Comparison of ENCODE assay signal across 9 cellular contexts in genomic region chr17:75652934-75653549, GRCh38. TPM values are rescaled to one million over a fixed set of nuclear protein-coding genes. Genes with fewer than 3 reads are reported as not detected.
A peak's percentile ranks its signal among the peaks of the same experiment; 100 is the strongest.
DNase-seq lines count a peak whose midpoint lies in the region; ATAC-seq and TF ChIP-seq lines count a peak whose summit lies in the region.
"Had no signal": no experiment of that assay in that cellular context is flagged by ENCODE, and none has a peak within 500 bp of the region (broad histone marks: within the 10 kb centered on the region; RNA-seq: fewer than 3 reads in every experiment).

No MANE protein-coding gene starts in this region.

- no peaks in the 10 kb centered on the region for H3K9me3 Mint-ChIP-seq in CD4-positive, CD25-positive, alpha-beta regulatory T cell
- H3K9me3 Mint-ChIP-seq in mesothelial cell of epicardium: no peaks in the 10 kb centered on the region
- H3K9me3 Mint-ChIP-seq: T-helper 1 cell treated with Interleukin-12 subunit alpha and Interleukin-12 subunit beta and Interleukin-4 antibody, amounts not matched to agents 30 μg/mL and 1 μg/mL, for 36 hours had no signal

- peaks cover 25% of the 10 kb centered on the region for H3K36me3 ChIP-seq in CD4-positive, CD25-positive, alpha-beta regulatory T cell (ENCODE audit: control insufficient read depth, insufficient read depth, low read length)
- H3K36me3 ChIP-seq in Peyer's patch: peaks cover 0 to 56% (median 0%) of the 10 kb centered on the region in 3 donors

- no peak for TF ChIP-seq POLR2A in Peyer's patch (IDR thresholded peaks at IDR 0.05)

- peak in 1 of 3 donors; percentile 29 for DNase-seq in CD4-positive, CD25-positive, alpha-beta regulatory T cell
- DNase-seq in GM13976 (ENCODE audit: low spot score): peak; percentile 65
- DNase-seq in Peyer's patch: no peak
- peak; percentile 63 for DNase-seq in dermis blood vessel endothelial cell
- no peak for DNase-seq in mesothelial cell of epicardium (ENCODE audit: low spot score in 2 of 2, unreplicated experiment in 2 of 2)
- no peak for DNase-seq in NCI-H2107 treated with DMSO at 0.1 percent for 48 hours (lab: John Stamatoyannopoulos, UW; ENCODE audit: unreplicated experiment)

- no peak overlapping the region for H3K4me3 Mint-ChIP-seq in CD4-positive, CD25-positive, alpha-beta regulatory T cell
- H3K4me3 Mint-ChIP-seq in mesothelial cell of epicardium: no peak overlapping the region
- H3K4me3 Mint-ChIP-seq: T-helper 1 cell treated with Interleukin-12 subunit alpha and Interleukin-12 subunit beta and Interleukin-4 antibody, amounts not matched to agents 30 μg/mL and 1 μg/mL, for 36 hours had no signal

- H3K27me3 ChIP-seq in CD4-positive, CD25-positive, alpha-beta regulatory T cell (ENCODE audit: control insufficient read depth, insufficient read depth, low read length): no peaks in the 10 kb centered on the region
- H3K27me3 ChIP-seq in Peyer's patch: no peaks in the 10 kb centered on the region

- H3K4me1 Mint-ChIP-seq in CD4-positive, CD25-positive, alpha-beta regulatory T cell: peaks cover 0 to 6% (median 3%) of the 10 kb centered on the region in 4 donors
- peaks cover 2% of the 10 kb centered on the region for H3K4me1 Mint-ChIP-seq in mesothelial cell of epicardium

- H3K9me3 ChIP-seq in CD4-positive, CD25-positive, alpha-beta regulatory T cell (ENCODE audit: control insufficient read depth in 2 of 2, low read length in 2 of 2): no peaks in the 10 kb centered on the region
- no peaks in the 10 kb centered on the region for H3K9me3 ChIP-seq in Peyer's patch

- H3K36me3 Mint-ChIP-seq in CD4-positive, CD25-positive, alpha-beta regulatory T cell: peaks cover 23% of the 10 kb centered on the region
- peaks cover 29% of the 10 kb centered on the region for H3K36me3 Mint-ChIP-seq in mesothelial cell of epicardium

- H3K27me3 Mint-ChIP-seq in CD4-positive, CD25-positive, alpha-beta regulatory T cell: no peaks in the 10 kb centered on the region
- no peaks in the 10 kb centered on the region for H3K27me3 Mint-ChIP-seq in mesothelial cell of epicardium (ENCODE audit: low read depth)

- no peaks in the 10 kb centered on the region for H3K4me1 ChIP-seq in CD4-positive, CD25-positive, alpha-beta regulatory T cell (ENCODE audit: control insufficient read depth, insufficient read depth, low read length, poor library complexity, severe bottlenecking)
- H3K4me1 ChIP-seq in Peyer's patch: no peaks in the 10 kb centered on the region

- H3K27ac ChIP-seq in CD4-positive, CD25-positive, alpha-beta regulatory T cell (ENCODE audit: insufficient read depth, low read length, poor library complexity, severe bottlenecking): no peak overlapping the region
- H3K27ac ChIP-seq in Peyer's patch: no peak overlapping the region

- in situ Hi-C loops in GM13976 (cut with MboI; ENCODE audit: low sequenced_read_pairs, unreplicated experiment): no loop called here

- ATAC-seq in CD4-positive, CD25-positive, alpha-beta regulatory T cell (ENCODE audit: low read depth in 2 of 2): peak; percentile 58
- ATAC-seq in GM21515 (IDR thresholded peaks at IDR 0.05; ENCODE audit: unreplicated experiment): no peak
- ATAC-seq in GM18517 (IDR thresholded peaks at IDR 0.05; ENCODE audit: unreplicated experiment): no peak

- no peak overlapping the region for H3K4me3 ChIP-seq in CD4-positive, CD25-positive, alpha-beta regulatory T cell (ENCODE audit: low read depth, low read length)
- H3K4me3 ChIP-seq in Peyer's patch: no peak overlapping the region

- TF ChIP-seq CTCF in GM13976 (IDR thresholded peaks at IDR 0.05; ENCODE audit: borderline replicate concordance, control extremely low read depth, extremely low read depth, insufficient read depth, missing control alignments) (peak; percentile 57), Peyer's patch (IDR thresholded peaks at IDR 0.05) (peak; percentile 29 to 51 (median 46)), mesothelial cell of epicardium (IDR thresholded peaks at IDR 0.05; ENCODE audit: unreplicated experiment) (peak; percentile 64)

- peak overlapping the region in 1 of 3 donors; percentile 61 for H3K27ac Mint-ChIP-seq in CD4-positive, CD25-positive, alpha-beta regulatory T cell
- H3K27ac Mint-ChIP-seq in mesothelial cell of epicardium: peak overlapping the region; percentile 79
- H3K27ac Mint-ChIP-seq: T-helper 1 cell treated with Interleukin-12 subunit alpha and Interleukin-12 subunit beta and Interleukin-4 antibody, amounts not matched to agents 30 μg/mL and 1 μg/mL, for 36 hours had no signal

RNA-seq across cellular contexts. Expression of gene RECQL5, which starts 13.9 kb away (rescaled TPM):
- 25.5 TPM for total RNA-seq in CD4-positive, CD25-positive, alpha-beta regulatory T cell
- 10 to 100 TPM in 2 of 4 donors, 1 to 10 TPM in 2; 8.7 to 16.4 (median 11.4) TPM for polyA plus RNA-seq in CD4-positive, CD25-positive, alpha-beta regulatory T cell
- total RNA-seq in Peyer's patch (10 to 100 TPM; 26.3 to 85.0 (median 44.1) TPM), dermis blood vessel endothelial cell (14.6 and 16.2 TPM in 2 replicates), mesothelial cell of epicardium (56.9 to 63.3 TPM (median 62.6 TPM) in 3 replicates)

RNA-seq across cellular contexts. Expression of gene SAP30BP, which starts 14.1 kb away (rescaled TPM):
- total RNA-seq in CD4-positive, CD25-positive, alpha-beta regulatory T cell: 253 TPM
- polyA plus RNA-seq in CD4-positive, CD25-positive, alpha-beta regulatory T cell: 100 to 1,000 TPM in 1 of 4 donors, 10 to 100 TPM in 3; 79.3 to 114 (median 81.5) TPM
- total RNA-seq in Peyer's patch: 100 to 1,000 TPM in 2 of 4 donors, 10 to 100 TPM in 2; 65.3 to 117 (median 101) TPM
- 68.2 and 84.7 TPM in 2 replicates for total RNA-seq in dermis blood vessel endothelial cell
- total RNA-seq in mesothelial cell of epicardium: 96.0 to 109 TPM (median 106 TPM) in 3 replicates

RNA-seq across cellular contexts. Expression of gene SMIM5, which starts 19.8 kb away (rescaled TPM):
- 1.6 TPM for total RNA-seq in CD4-positive, CD25-positive, alpha-beta regulatory T cell
- polyA plus RNA-seq in CD4-positive, CD25-positive, alpha-beta regulatory T cell: under 1 TPM in 2 of 4 donors, not detected in 2; 0.07 to 0.10 TPM
- total RNA-seq in Peyer's patch: 100 to 1,000 TPM in 1 of 4 donors, 10 to 100 TPM in 2, not detected in 1; 68.8 to 161 (median 97.1) TPM
- total RNA-seq in dermis blood vessel endothelial cell: 0.09 TPM in 1 of 2 replicates, not detected in the other
- total RNA-seq in mesothelial cell of epicardium: 0.95 to 1.7 TPM (median 1.5 TPM) in 3 replicates

Comparison
In these comparisons a context has a peak if more than half of its experiments do, and no peak if none do; other contexts are left out.
1. ATAC-seq: peak in CD4-positive, CD25-positive, alpha-beta regulatory T cell (2 of 2); none in GM21515 (single experiment) and GM18517 (single experiment).
2. DNase-seq: peak in GM13976 (single experiment) and dermis blood vessel endothelial cell (single experiment); none in Peyer's patch (0 of 3), mesothelial cell of epicardium (0 of 2) and NCI-H2107 treated with DMSO at 0.1 percent for 48 hours (single experiment).
3. Peak in every context shown above with its lines, with median percentiles within 50 percentile points of each other: CTCF ChIP-seq.